Comparison of ENCODE assay signal across 11 cellular contexts in genomic region chr5:139678751-139679750, GRCh38. TPM values are rescaled to one million over a fixed set of nuclear protein-coding genes. Genes with fewer than 3 reads are reported as not detected.
A peak's percentile ranks its signal among the peaks of the same experiment; 100 is the strongest.
DNase-seq lines count a peak whose midpoint lies in the region; ATAC-seq and TF ChIP-seq lines count a peak whose summit lies in the region.
"Had no signal": no experiment of that assay in that cellular context is flagged by ENCODE, and none has a peak within 500 bp of the region (broad histone marks: within the 10 kb centered on the region; RNA-seq: fewer than 3 reads in every experiment).

No MANE protein-coding gene starts in this region.

- peaks cover 48% of the 10 kb centered on the region for H3K36me3 ChIP-seq in OCI-LY1 (ENCODE audit: insufficient read depth, low read length)
- peaks cover 11 to 52% of the 10 kb centered on the region in 2 donors for H3K36me3 ChIP-seq in neuronal stem cell (replicated peaks in 1 of 2; ENCODE audit: control insufficient read depth in 2 of 2, insufficient read depth in 2 of 2, low read length in 2 of 2)

- DNase-seq in AG08395 (ENCODE audit: low spot score) (peak; percentile 78), fibroblast of peridontal ligament (ENCODE audit: extremely low read depth) (peak; percentile 35), neuronal stem cell (ENCODE audit: low spot score) (no peak), islet precursor cell (no peak)
- no peak for DNase-seq in stimulated activated CD8-positive, alpha-beta memory T cell treated with anti-CD3 and anti-CD28 coated beads, Interleukin-4, amount 100 ng/mL, for 48 hours
- no peak for DNase-seq in activated CD8-positive, alpha-beta memory T cell treated with anti-CD3 and anti-CD28 coated beads, Interleukin-2, amount 50 U/mL, for 4 hours
- DNase-seq: activated T-cell treated with anti-CD3 and anti-CD28 coated beads, Interleukin-2, amount 50 U/mL, for 72 hours; effector memory CD4-positive, alpha-beta T cell; NCI-H526 had no signal

- no peak overlapping the region for H3K4ac ChIP-seq in neuronal stem cell (ENCODE audit: low read length)

- no peaks in the 10 kb centered on the region for H3K9me2 ChIP-seq in OCI-LY1 (ENCODE audit: low read depth, low read length)

- H3K23ac ChIP-seq in neuronal stem cell (ENCODE audit: low read depth, low read length, poor library complexity) = peak overlapping the region; percentile 25

- no peak overlapping the region for H3K9ac ChIP-seq in OCI-LY1 (ENCODE audit: low read length)
- no peak overlapping the region for H3K9ac ChIP-seq in neuronal stem cell (ENCODE audit: low read depth, low read length, poor library complexity)

- H3K27ac ChIP-seq in OCI-LY1 (ENCODE audit: low read depth, low read length, poor library complexity, severe bottlenecking) (peak overlapping the region; percentile 38), neuronal stem cell (replicated peaks; ENCODE audit: low read length) (no peak overlapping the region)

- peaks cover 2% of the 10 kb centered on the region for H3K79me2 ChIP-seq in OCI-LY1 (ENCODE audit: insufficient read depth, low read length)

- ATAC-seq in GM18517 (IDR thresholded peaks at IDR 0.05; ENCODE audit: unreplicated experiment) = no peak
- ATAC-seq: activated T-cell treated with anti-CD3 and anti-CD28 coated beads, Interleukin-2, amount 50 U/mL, for 72 hours had no signal

- H3K18ac ChIP-seq in neuronal stem cell (ENCODE audit: low read length) = peak overlapping the region; percentile 89

- H3F3A ChIP-seq in OCI-LY1 (ENCODE audit: insufficient read depth, low read length) = no peaks in the 10 kb centered on the region

- peak overlapping the region; percentile 27 for H2BK15ac ChIP-seq in neuronal stem cell (ENCODE audit: low read length)

- H2BK120ac ChIP-seq in neuronal stem cell (ENCODE audit: low read depth, low read length) = no peak overlapping the region

- H3K4me3 ChIP-seq in OCI-LY1 (ENCODE audit: low read depth, low read length, poor library complexity, severe bottlenecking) (no peak overlapping the region), neuronal stem cell (ENCODE audit: low read length in 2 of 2) (no peak overlapping the region)

- no peak overlapping the region for H2BK12ac ChIP-seq in neuronal stem cell (ENCODE audit: low read length)

- no CpG with 5 or more reads among the region's 17 CpGs for WGBS in neuronal stem cell (ENCODE audit: extremely low coverage in 2 of 2, insufficient read length in 2 of 2, insufficient replicate concordance in 1 of 2), 2 donors

- H3K14ac ChIP-seq in neuronal stem cell (ENCODE audit: low read length) = peak overlapping the region; percentile 98

- H2BK5ac ChIP-seq in neuronal stem cell (ENCODE audit: low read length) = peak overlapping the region; percentile 29

- H3K4me2 ChIP-seq in OCI-LY1 (ENCODE audit: low read length) (no peak overlapping the region), neuronal stem cell (ENCODE audit: insufficient read depth, low read length, poor library complexity, severe bottlenecking) (no peak overlapping the region)

- peak overlapping the region; percentile 67 for H2AK5ac ChIP-seq in neuronal stem cell (ENCODE audit: low read depth, low read length)

- H3K9me3 ChIP-seq in OCI-LY1 (ENCODE audit: low read length) = no peaks in the 10 kb centered on the region
- H3K9me3 ChIP-seq in neuronal stem cell (replicated peaks in 1 of 2; ENCODE audit: control insufficient read depth in 2 of 2, insufficient read depth in 1 of 2, low read depth in 1 of 2, low read length in 2 of 2) = peaks cover 0 to 2% of the 10 kb centered on the region in 2 donors

- H4K8ac ChIP-seq in neuronal stem cell (ENCODE audit: low read depth, low read length) = no peak overlapping the region

- TF ChIP-seq CTCF in OCI-LY1 (IDR thresholded peaks at IDR 0.05; ENCODE audit: low read length) = no peak

- peaks cover 8% of the 10 kb centered on the region for H3K79me1 ChIP-seq in neuronal stem cell (ENCODE audit: low read depth, low read length)

- no peak overlapping the region for H4K91ac ChIP-seq in neuronal stem cell (ENCODE audit: low read depth, low read length, poor library complexity)

- no peaks in the 10 kb centered on the region for H4K20me1 ChIP-seq in OCI-LY1 (ENCODE audit: insufficient read depth, low read length)

- peaks cover 28% of the 10 kb centered on the region for H3K4me1 ChIP-seq in OCI-LY1 (ENCODE audit: insufficient read depth, low read length, severe bottlenecking)
- peaks cover 22 to 38% of the 10 kb centered on the region in 2 donors for H3K4me1 ChIP-seq in neuronal stem cell (ENCODE audit: control insufficient read depth in 2 of 2, insufficient read depth in 1 of 2, low read depth in 1 of 2, low read length in 2 of 2)

- no peak overlapping the region for H2AFZ ChIP-seq in OCI-LY1 (ENCODE audit: low read length)
- no peak overlapping the region for H2AFZ ChIP-seq in neuronal stem cell (ENCODE audit: low read length)

- H3K27me3 ChIP-seq in OCI-LY1 (ENCODE audit: insufficient read depth, low read length) (no peaks in the 10 kb centered on the region), neuronal stem cell (ENCODE audit: control insufficient read depth in 3 of 3, insufficient read depth in 3 of 3, low read depth in 1 of 3, low read length in 3 of 3) (no peaks in the 10 kb centered on the region)

RNA-seq across cellular contexts. Expression of gene CXXC5, which starts 30.9 kb away (rescaled TPM):
- polyA plus RNA-seq in neuronal stem cell (2013, experiment 1 of 2) = 30.9 TPM
- 32.1 TPM for polyA plus RNA-seq in neuronal stem cell (2013, experiment 2 of 2)

Comparison
In these comparisons a context has a peak if more than half of its experiments do, and no peak if none do; other contexts are left out.
1. DNase-seq: peak in AG08395 (single experiment) and fibroblast of peridontal ligament (single experiment); none in neuronal stem cell (single experiment), stimulated activated CD8-positive, alpha-beta memory T cell treated with anti-CD3 and anti-CD28 coated beads, Interleukin-4, amount 100 ng/mL, for 48 hours (single experiment), islet precursor cell (single experiment) and activated CD8-positive, alpha-beta memory T cell treated with anti-CD3 and anti-CD28 coated beads, Interleukin-2, amount 50 U/mL, for 4 hours (single experiment).